In the genomic region with DNA sequence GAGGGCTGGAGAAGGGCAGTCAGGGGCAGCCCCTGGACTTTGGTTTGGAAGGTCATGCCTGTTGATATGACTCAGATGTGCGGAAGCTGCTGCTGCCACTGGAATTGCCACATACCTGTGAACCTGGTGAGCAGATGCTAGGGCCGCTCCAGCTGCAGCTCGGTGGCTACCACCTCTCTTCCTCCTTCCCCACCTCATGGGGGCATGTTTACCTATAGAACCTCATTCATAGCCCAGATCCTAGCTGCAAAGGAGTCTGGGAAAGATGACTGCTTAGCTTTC, we compare ENCODE assay signal across 1 cellular context.
A peak's percentile ranks its signal among the peaks of the same experiment; 100 is the strongest.
TF ChIP-seq lines count a peak whose summit lies in the region.

No MANE protein-coding gene starts in this region.

TF ChIP-seq in HepG2, 621 proteins besides CTCF, POLR2A, EP300 and RAD21 (continued from another document and continues in another):
- TF ChIP-seq, protein P1, sequence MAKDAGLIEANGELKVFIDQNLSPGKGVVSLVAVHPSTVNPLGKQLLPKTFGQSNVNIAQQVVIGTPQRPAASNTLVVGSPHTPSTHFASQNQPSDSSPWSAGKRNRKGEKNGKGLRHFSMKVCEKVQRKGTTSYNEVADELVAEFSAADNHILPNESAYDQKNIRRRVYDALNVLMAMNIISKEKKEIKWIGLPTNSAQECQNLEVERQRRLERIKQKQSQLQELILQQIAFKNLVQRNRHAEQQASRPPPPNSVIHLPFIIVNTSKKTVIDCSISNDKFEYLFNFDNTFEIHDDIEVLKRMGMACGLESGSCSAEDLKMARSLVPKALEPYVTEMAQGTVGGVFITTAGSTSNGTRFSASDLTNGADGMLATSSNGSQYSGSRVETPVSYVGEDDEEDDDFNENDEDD (CRISPR knock-in tag; IDR thresholded peaks at IDR 0.05; ENCODE audit: borderline replicate concordance): peak; percentile 9; the same call in 1 of the 2 replicates
- TF ChIP-seq ZFAT (CRISPR knock-in tag; conservative IDR thresholded peaks at IDR 0.05): no peak
- TF ChIP-seq DPF2 (CRISPR knock-in tag; IDR thresholded peaks at IDR 0.05; ENCODE audit: borderline replicate concordance, low read depth): peak; percentile 47; the same call in 1 of the 2 replicates
- TF ChIP-seq ZNF556 (CRISPR knock-in tag; IDR thresholded peaks at IDR 0.05; ENCODE audit: borderline replicate concordance): no peak
- TF ChIP-seq, protein P2, sequence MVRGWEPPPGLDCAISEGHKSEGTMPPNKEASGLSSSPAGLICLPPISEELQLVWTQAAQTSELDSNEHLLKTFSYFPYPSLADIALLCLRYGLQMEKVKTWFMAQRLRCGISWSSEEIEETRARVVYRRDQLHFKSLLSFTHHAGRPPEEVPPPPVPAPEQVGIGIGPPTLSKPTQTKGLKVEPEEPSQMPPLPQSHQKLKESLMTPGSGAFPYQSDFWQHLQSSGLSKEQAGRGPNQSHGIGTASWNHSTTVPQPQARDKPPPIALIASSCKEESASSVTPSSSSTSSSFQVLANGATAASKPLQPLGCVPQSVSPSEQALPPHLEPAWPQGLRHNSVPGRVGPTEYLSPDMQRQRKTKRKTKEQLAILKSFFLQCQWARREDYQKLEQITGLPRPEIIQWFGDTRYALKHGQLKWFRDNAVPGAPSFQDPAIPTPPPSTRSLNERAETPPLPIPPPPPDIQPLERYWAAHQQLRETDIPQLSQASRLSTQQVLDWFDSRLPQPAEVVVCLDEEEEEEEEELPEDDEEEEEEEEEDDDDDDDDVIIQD (CRISPR knock-in tag; IDR thresholded peaks at IDR 0.05; ENCODE audit: low read depth): no peak
- no peak for TF ChIP-seq ZNF570 (CRISPR knock-in tag; IDR thresholded peaks at IDR 0.05; ENCODE audit: borderline replicate concordance)
- TF ChIP-seq, protein P3, sequence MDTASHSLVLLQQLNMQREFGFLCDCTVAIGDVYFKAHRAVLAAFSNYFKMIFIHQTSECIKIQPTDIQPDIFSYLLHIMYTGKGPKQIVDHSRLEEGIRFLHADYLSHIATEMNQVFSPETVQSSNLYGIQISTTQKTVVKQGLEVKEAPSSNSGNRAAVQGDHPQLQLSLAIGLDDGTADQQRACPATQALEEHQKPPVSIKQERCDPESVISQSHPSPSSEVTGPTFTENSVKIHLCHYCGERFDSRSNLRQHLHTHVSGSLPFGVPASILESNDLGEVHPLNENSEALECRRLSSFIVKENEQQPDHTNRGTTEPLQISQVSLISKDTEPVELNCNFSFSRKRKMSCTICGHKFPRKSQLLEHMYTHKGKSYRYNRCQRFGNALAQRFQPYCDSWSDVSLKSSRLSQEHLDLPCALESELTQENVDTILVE (CRISPR knock-in tag; IDR thresholded peaks at IDR 0.05): no peak
- TF ChIP-seq DMAP1 (CRISPR knock-in tag; IDR thresholded peaks at IDR 0.05): no peak
- TF ChIP-seq KMT2A (CRISPR knock-in tag; IDR thresholded peaks at IDR 0.05): no peak
- TF ChIP-seq ZNF772 (CRISPR knock-in tag; IDR thresholded peaks at IDR 0.05): no peak
- TF ChIP-seq, protein P4, sequence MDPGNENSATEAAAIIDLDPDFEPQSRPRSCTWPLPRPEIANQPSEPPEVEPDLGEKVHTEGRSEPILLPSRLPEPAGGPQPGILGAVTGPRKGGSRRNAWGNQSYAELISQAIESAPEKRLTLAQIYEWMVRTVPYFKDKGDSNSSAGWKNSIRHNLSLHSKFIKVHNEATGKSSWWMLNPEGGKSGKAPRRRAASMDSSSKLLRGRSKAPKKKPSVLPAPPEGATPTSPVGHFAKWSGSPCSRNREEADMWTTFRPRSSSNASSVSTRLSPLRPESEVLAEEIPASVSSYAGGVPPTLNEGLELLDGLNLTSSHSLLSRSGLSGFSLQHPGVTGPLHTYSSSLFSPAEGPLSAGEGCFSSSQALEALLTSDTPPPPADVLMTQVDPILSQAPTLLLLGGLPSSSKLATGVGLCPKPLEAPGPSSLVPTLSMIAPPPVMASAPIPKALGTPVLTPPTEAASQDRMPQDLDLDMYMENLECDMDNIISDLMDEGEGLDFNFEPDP (CRISPR knock-in tag; conservative IDR thresholded peaks at IDR 0.05): no peak
- TF ChIP-seq, protein P5, sequence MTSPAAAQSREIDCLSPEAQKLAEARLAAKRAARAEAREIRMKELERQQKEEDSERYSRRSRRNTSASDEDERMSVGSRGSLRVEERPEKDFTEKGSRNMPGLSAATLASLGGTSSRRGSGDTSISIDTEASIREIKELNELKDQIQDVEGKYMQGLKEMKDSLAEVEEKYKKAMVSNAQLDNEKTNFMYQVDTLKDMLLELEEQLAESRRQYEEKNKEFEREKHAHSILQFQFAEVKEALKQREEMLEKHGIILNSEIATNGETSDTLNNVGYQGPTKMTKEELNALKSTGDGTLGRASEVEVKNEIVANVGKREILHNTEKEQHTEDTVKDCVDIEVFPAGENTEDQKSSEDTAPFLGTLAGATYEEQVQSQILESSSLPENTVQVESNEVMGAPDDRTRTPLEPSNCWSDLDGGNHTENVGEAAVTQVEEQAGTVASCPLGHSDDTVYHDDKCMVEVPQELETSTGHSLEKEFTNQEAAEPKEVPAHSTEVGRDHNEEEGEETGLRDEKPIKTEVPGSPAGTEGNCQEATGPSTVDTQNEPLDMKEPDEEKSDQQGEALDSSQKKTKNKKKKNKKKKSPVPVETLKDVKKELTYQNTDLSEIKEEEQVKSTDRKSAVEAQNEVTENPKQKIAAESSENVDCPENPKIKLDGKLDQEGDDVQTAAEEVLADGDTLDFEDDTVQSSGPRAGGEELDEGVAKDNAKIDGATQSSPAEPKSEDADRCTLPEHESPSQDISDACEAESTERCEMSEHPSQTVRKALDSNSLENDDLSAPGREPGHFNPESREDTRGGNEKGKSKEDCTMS (CRISPR knock-in tag; conservative IDR thresholded peaks at IDR 0.05): no peak
- peak; percentile 33; the same call in 1 of the 2 replicates for TF ChIP-seq SOX5 (CRISPR knock-in tag; IDR thresholded peaks at IDR 0.05; ENCODE audit: borderline replicate concordance)
- no peak for TF ChIP-seq ZNF841 (CRISPR knock-in tag; IDR thresholded peaks at IDR 0.05; ENCODE audit: borderline replicate concordance)
- TF ChIP-seq ZNF224 (CRISPR knock-in tag; IDR thresholded peaks at IDR 0.05): no peak
- no peak for TF ChIP-seq ZNF446 (CRISPR knock-in tag; IDR thresholded peaks at IDR 0.05)
- TF ChIP-seq EZH2 (conservative IDR thresholded peaks at IDR 0.05; ENCODE audit: low read depth, low read length): no peak
- TF ChIP-seq, protein P6, sequence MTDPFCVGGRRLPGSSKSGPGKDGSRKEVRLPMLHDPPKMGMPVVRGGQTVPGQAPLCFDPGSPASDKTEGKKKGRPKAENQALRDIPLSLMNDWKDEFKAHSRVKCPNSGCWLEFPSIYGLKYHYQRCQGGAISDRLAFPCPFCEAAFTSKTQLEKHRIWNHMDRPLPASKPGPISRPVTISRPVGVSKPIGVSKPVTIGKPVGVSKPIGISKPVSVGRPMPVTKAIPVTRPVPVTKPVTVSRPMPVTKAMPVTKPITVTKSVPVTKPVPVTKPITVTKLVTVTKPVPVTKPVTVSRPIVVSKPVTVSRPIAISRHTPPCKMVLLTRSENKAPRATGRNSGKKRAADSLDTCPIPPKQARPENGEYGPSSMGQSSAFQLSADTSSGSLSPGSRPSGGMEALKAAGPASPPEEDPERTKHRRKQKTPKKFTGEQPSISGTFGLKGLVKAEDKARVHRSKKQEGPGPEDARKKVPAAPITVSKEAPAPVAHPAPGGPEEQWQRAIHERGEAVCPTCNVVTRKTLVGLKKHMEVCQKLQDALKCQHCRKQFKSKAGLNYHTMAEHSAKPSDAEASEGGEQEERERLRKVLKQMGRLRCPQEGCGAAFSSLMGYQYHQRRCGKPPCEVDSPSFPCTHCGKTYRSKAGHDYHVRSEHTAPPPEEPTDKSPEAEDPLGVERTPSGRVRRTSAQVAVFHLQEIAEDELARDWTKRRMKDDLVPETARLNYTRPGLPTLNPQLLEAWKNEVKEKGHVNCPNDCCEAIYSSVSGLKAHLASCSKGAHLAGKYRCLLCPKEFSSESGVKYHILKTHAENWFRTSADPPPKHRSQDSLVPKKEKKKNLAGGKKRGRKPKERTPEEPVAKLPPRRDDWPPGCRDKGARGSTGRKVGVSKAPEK (CRISPR knock-in tag; IDR thresholded peaks at IDR 0.05; ENCODE audit: borderline replicate concordance): no peak
- no peak for TF ChIP-seq SMARCC2 (IDR thresholded peaks at IDR 0.05)
- TF ChIP-seq, protein P7, sequence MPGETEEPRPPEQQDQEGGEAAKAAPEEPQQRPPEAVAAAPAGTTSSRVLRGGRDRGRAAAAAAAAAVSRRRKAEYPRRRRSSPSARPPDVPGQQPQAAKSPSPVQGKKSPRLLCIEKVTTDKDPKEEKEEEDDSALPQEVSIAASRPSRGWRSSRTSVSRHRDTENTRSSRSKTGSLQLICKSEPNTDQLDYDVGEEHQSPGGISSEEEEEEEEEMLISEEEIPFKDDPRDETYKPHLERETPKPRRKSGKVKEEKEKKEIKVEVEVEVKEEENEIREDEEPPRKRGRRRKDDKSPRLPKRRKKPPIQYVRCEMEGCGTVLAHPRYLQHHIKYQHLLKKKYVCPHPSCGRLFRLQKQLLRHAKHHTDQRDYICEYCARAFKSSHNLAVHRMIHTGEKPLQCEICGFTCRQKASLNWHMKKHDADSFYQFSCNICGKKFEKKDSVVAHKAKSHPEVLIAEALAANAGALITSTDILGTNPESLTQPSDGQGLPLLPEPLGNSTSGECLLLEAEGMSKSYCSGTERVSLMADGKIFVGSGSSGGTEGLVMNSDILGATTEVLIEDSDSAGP (CRISPR knock-in tag; IDR thresholded peaks at IDR 0.05; ENCODE audit: borderline replicate concordance): no peak
- TF ChIP-seq HNRNPH1 (optimal IDR thresholded peaks at IDR 0.05; ENCODE audit: low read depth, low read length): no peak
- no peak for TF ChIP-seq TEAD2 (CRISPR knock-in tag; IDR thresholded peaks at IDR 0.05)
- TF ChIP-seq, protein P8, sequence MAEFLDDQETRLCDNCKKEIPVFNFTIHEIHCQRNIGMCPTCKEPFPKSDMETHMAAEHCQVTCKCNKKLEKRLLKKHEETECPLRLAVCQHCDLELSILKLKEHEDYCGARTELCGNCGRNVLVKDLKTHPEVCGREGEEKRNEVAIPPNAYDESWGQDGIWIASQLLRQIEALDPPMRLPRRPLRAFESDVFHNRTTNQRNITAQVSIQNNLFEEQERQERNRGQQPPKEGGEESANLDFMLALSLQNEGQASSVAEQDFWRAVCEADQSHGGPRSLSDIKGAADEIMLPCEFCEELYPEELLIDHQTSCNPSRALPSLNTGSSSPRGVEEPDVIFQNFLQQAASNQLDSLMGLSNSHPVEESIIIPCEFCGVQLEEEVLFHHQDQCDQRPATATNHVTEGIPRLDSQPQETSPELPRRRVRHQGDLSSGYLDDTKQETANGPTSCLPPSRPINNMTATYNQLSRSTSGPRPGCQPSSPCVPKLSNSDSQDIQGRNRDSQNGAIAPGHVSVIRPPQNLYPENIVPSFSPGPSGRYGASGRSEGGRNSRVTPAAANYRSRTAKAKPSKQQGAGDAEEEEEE (CRISPR knock-in tag; IDR thresholded peaks at IDR 0.05; ENCODE audit: borderline replicate concordance): no peak
- TF ChIP-seq ZNF564 (CRISPR knock-in tag; IDR thresholded peaks at IDR 0.05): no peak
- TF ChIP-seq ZNF816 (CRISPR knock-in tag; IDR thresholded peaks at IDR 0.05; ENCODE audit: borderline replicate concordance): no peak
- TF ChIP-seq MYC (CRISPR knock-in tag; IDR thresholded peaks at IDR 0.05; ENCODE audit: borderline replicate concordance): no peak; the same call in 1 of the 2 replicates
- TF ChIP-seq ESRRA (CRISPR knock-in tag; IDR thresholded peaks at IDR 0.05; ENCODE audit: low read depth): peak; percentile 84
- no peak for TF ChIP-seq ZNF546 (CRISPR knock-in tag; conservative IDR thresholded peaks at IDR 0.05)
- TF ChIP-seq ZNF878 (CRISPR knock-in tag; IDR thresholded peaks at IDR 0.05): no peak
- TF ChIP-seq ZNF563 (CRISPR knock-in tag; IDR thresholded peaks at IDR 0.05): no peak
- no peak for TF ChIP-seq RCOR2 (CRISPR knock-in tag; IDR thresholded peaks at IDR 0.05)
- TF ChIP-seq GATAD2A (CRISPR knock-in tag; IDR thresholded peaks at IDR 0.05): peak; percentile 46; the same call in 1 of the 2 replicates
- TF ChIP-seq DNMT3B (CRISPR knock-in tag; conservative IDR thresholded peaks at IDR 0.05): no peak
- TF ChIP-seq, protein P9, sequence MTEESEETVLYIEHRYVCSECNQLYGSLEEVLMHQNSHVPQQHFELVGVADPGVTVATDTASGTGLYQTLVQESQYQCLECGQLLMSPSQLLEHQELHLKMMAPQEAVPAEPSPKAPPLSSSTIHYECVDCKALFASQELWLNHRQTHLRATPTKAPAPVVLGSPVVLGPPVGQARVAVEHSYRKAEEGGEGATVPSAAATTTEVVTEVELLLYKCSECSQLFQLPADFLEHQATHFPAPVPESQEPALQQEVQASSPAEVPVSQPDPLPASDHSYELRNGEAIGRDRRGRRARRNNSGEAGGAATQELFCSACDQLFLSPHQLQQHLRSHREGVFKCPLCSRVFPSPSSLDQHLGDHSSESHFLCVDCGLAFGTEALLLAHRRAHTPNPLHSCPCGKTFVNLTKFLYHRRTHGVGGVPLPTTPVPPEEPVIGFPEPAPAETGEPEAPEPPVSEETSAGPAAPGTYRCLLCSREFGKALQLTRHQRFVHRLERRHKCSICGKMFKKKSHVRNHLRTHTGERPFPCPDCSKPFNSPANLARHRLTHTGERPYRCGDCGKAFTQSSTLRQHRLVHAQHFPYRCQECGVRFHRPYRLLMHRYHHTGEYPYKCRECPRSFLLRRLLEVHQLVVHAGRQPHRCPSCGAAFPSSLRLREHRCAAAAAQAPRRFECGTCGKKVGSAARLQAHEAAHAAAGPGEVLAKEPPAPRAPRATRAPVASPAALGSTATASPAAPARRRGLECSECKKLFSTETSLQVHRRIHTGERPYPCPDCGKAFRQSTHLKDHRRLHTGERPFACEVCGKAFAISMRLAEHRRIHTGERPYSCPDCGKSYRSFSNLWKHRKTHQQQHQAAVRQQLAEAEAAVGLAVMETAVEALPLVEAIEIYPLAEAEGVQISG (CRISPR knock-in tag; IDR thresholded peaks at IDR 0.05): no peak
- no peak for TF ChIP-seq TCF12 (IDR thresholded peaks at IDR 0.05)
- TF ChIP-seq TCF12 (CRISPR knock-in tag; IDR thresholded peaks at IDR 0.05): no peak
- TF ChIP-seq CHCHD3 (CRISPR knock-in tag; IDR thresholded peaks at IDR 0.05): no peak
- TF ChIP-seq CREB1 (IDR thresholded peaks at IDR 0.05): no peak
- no peak for TF ChIP-seq CREB1 (CRISPR knock-in tag; IDR thresholded peaks at IDR 0.05)
- TF ChIP-seq KDM5A (IDR thresholded peaks at IDR 0.05; ENCODE audit: borderline replicate concordance, low read length): no peak
- no peak for TF ChIP-seq HOXD1 (CRISPR knock-in tag; IDR thresholded peaks at IDR 0.05)
